ENCODE assay signal across 26 cellular contexts in genomic region chr12:53193040-53193439, GRCh38. TPM values are rescaled to one million over a fixed set of nuclear protein-coding genes. Genes with fewer than 3 reads are reported as not detected.
DNase-seq lines count a peak whose midpoint lies in the region; ATAC-seq and TF ChIP-seq lines count a peak whose summit lies in the region.
"Had no signal": no experiment of that assay in that cellular context is flagged by ENCODE, and none has a peak within 500 bp of the region (broad histone marks: within the 10 kb centered on the region; RNA-seq: fewer than 3 reads in every experiment).

No MANE protein-coding gene starts in this region.

- H3K4me1 Mint-ChIP-seq in activated naive CD8-positive, alpha-beta T cell treated with anti-CD3 and anti-CD28 coated beads, Interleukin-2, amount 10 ng/mL, durations not matched to agents 7 days and 5 days = peaks cover 23% of the 10 kb centered on the region
- H3K4me1 Mint-ChIP-seq in activated naive CD8-positive, alpha-beta T cell treated with anti-CD3 and anti-CD28 coated beads for 36 hours = peaks cover 26% of the 10 kb centered on the region
- H3K4me1 Mint-ChIP-seq in T-cell (peaks cover 38 to 53% (median 51%) of the 10 kb centered on the region in 3 donors), endodermal cell (peaks cover 3% of the 10 kb centered on the region)

- H3K9me3 Mint-ChIP-seq in activated naive CD8-positive, alpha-beta T cell treated with anti-CD3 and anti-CD28 coated beads, Interleukin-2, amount 10 ng/mL, durations not matched to agents 7 days and 5 days = no peaks in the 10 kb centered on the region
- H3K9me3 Mint-ChIP-seq in activated naive CD8-positive, alpha-beta T cell treated with anti-CD3 and anti-CD28 coated beads for 36 hours = no peaks in the 10 kb centered on the region
- H3K9me3 Mint-ChIP-seq in T-cell (no peaks in the 10 kb centered on the region), endodermal cell (no peaks in the 10 kb centered on the region)
- H3K9me3 Mint-ChIP-seq: dendritic cell treated with granulocyte-macrophage colony-stimulating factor and Interleukin-4, amounts not matched to agents 40 ng/mL and 50 ng/mL, for 4 days had no signal

- CTCF ChIA-PET in T-cell (lab: Charles Lee) = interaction anchor here in 1 of 2 donors (0.5 to 0.8 kb wide), 2 partner anchors 32 to 71 kb away, joined by 3 to 4 read pairs; no protein-coding TSS in a partner anchor

- TF ChIP-seq EP300 in suprapubic skin (IDR thresholded peaks at IDR 0.05) = no peak

- POLR2A ChIA-PET in activated naive CD8-positive, alpha-beta T cell treated with anti-CD3 and anti-CD28 coated beads, Interleukin-2, amount 10 ng/mL, durations not matched to agents 7 days and 5 days (lab: Charles Lee) = interaction anchor here (1.0 to 2.1 kb wide), 2 partner anchors 12 to 21 kb away, joined by 3 to 15 read pairs; partner anchors contain the start of genes CSAD and ZNF740
- POLR2A ChIA-PET in T-cell (lab: Charles Lee) = no interaction called here

- H3K4me3 Mint-ChIP-seq in activated naive CD8-positive, alpha-beta T cell treated with anti-CD3 and anti-CD28 coated beads, Interleukin-2, amount 10 ng/mL, durations not matched to agents 7 days and 5 days = no peak overlapping the region
- H3K4me3 Mint-ChIP-seq in activated naive CD8-positive, alpha-beta T cell treated with anti-CD3 and anti-CD28 coated beads for 36 hours = no peak overlapping the region
- H3K4me3 Mint-ChIP-seq in T-cell = peak overlapping the region in 1 of 3 donors; percentile 21
- H3K4me3 Mint-ChIP-seq in endodermal cell = no peak overlapping the region
- H3K4me3 Mint-ChIP-seq: activated CD8-positive, alpha-beta memory T cell treated with anti-CD3 and anti-CD28 coated beads, Interleukin-2, amount 10 ng/mL, durations not matched to agents 7 days and 5 days; dendritic cell treated with granulocyte-macrophage colony-stimulating factor and Interleukin-4, amounts not matched to agents 40 ng/mL and 50 ng/mL, for 4 days had no signal

- H3K9me3 ChIP-seq in endodermal cell (ENCODE audit: control insufficient read depth, low read length) = no peaks in the 10 kb centered on the region
- H3K9me3 ChIP-seq in suprapubic skin = no peaks in the 10 kb centered on the region
- H3K9me3 ChIP-seq: ascending aorta, left ventricle myocardium inferior, transverse colon had no signal

- H3K27me3 Mint-ChIP-seq in activated naive CD8-positive, alpha-beta T cell treated with anti-CD3 and anti-CD28 coated beads, Interleukin-2, amount 10 ng/mL, durations not matched to agents 7 days and 5 days = no peaks in the 10 kb centered on the region
- H3K27me3 Mint-ChIP-seq in activated naive CD8-positive, alpha-beta T cell treated with anti-CD3 and anti-CD28 coated beads for 36 hours = no peaks in the 10 kb centered on the region
- no peaks in the 10 kb centered on the region for H3K27me3 Mint-ChIP-seq in T-cell
- H3K27me3 Mint-ChIP-seq in endodermal cell (ENCODE audit: insufficient read depth) = peaks cover 52% of the 10 kb centered on the region
- H3K27me3 Mint-ChIP-seq: activated CD8-positive, alpha-beta memory T cell treated with anti-CD3 and anti-CD28 coated beads, Interleukin-2, amount 10 ng/mL, durations not matched to agents 7 days and 5 days had no signal

- TF ChIP-seq CTCF in endodermal cell (conservative IDR thresholded peaks at IDR 0.05) (no peak), suprapubic skin (IDR thresholded peaks at IDR 0.05) (no peak)

- H3K36me3 ChIP-seq in endodermal cell (ENCODE audit: control insufficient read depth, insufficient read depth, low read length) (peaks cover 16% of the 10 kb centered on the region), suprapubic skin (peaks cover 11% of the 10 kb centered on the region)

- H3K27me3 ChIP-seq in endodermal cell (ENCODE audit: control insufficient read depth, insufficient read depth, low read length, poor library complexity, severe bottlenecking) (peaks cover 27% of the 10 kb centered on the region), suprapubic skin (no peaks in the 10 kb centered on the region)
- H3K27me3 ChIP-seq: ascending aorta, transverse colon had no signal

- H3K27ac Mint-ChIP-seq in activated naive CD8-positive, alpha-beta T cell treated with anti-CD3 and anti-CD28 coated beads, Interleukin-2, amount 10 ng/mL, durations not matched to agents 7 days and 5 days = peak overlapping the region; percentile 13
- no peak overlapping the region for H3K27ac Mint-ChIP-seq in activated naive CD8-positive, alpha-beta T cell treated with anti-CD3 and anti-CD28 coated beads for 36 hours
- H3K27ac Mint-ChIP-seq in T-cell = peak overlapping the region; percentile 63 to 80
- H3K27ac Mint-ChIP-seq in endodermal cell = no peak overlapping the region
- H3K27ac Mint-ChIP-seq: activated CD8-positive, alpha-beta memory T cell treated with anti-CD3 and anti-CD28 coated beads, Interleukin-2, amount 10 ng/mL, durations not matched to agents 7 days and 5 days; dendritic cell treated with granulocyte-macrophage colony-stimulating factor and Interleukin-4, amounts not matched to agents 40 ng/mL and 50 ng/mL, for 4 days; progenitor cell of endocrine pancreas had no signal

- no peak for DNase-seq in activated naive CD8-positive, alpha-beta T cell treated with anti-CD3 and anti-CD28 coated beads, Interleukin-2, amount 10 ng/mL, durations not matched to agents 7 days and 5 days
- DNase-seq in activated naive CD8-positive, alpha-beta T cell treated with anti-CD3 and anti-CD28 coated beads for 36 hours = no peak
- DNase-seq in T-cell = no peak
- peak; percentile 43 for DNase-seq in endodermal cell
- peak; percentile 42 to 47 for DNase-seq in suprapubic skin (ENCODE audit: low spot score in 2 of 2)
- no peak for DNase-seq in pons (ENCODE audit: low spot score)
- DNase-seq: activated CD4-positive, CD25-positive, alpha-beta regulatory T cell treated with anti-CD3 and anti-CD28 coated beads, Interleukin-2, amount 50 U/mL, for 72 hours; activated CD8-positive, alpha-beta memory T cell treated with anti-CD3 and anti-CD28 coated beads, Interleukin-2, amount 10 ng/mL, durations not matched to agents 7 days and 5 days; DMS53; GM23248; KG1; left ventricle myocardium inferior; midbrain; MV-4-11; NCI-H524; NK-92 treated with Interleukin-12 subunit alpha and Interleukin-12 subunit beta, amount 100 ng/mL, for 24 hours; PC-9; SHP77 treated with DMSO at 0.1 percent for 48 hours; SW 1271; transverse colon had no signal

- no peak overlapping the region for H3K27ac ChIP-seq in endodermal cell (ENCODE audit: low read depth, low read length)
- no peak overlapping the region for H3K27ac ChIP-seq in suprapubic skin
- H3K27ac ChIP-seq: ascending aorta, GM23248, left ventricle myocardium inferior, PC-9, transverse colon had no signal

- H3K4me1 ChIP-seq in endodermal cell (ENCODE audit: control insufficient read depth, insufficient read depth, low read length) = no peaks in the 10 kb centered on the region
- H3K4me1 ChIP-seq in suprapubic skin = peaks cover 14% of the 10 kb centered on the region

- H3K4me3 ChIP-seq in endodermal cell (ENCODE audit: low read length) = no peak overlapping the region
- no peak overlapping the region for H3K4me3 ChIP-seq in suprapubic skin
- H3K4me3 ChIP-seq: ascending aorta, GM23248, left ventricle myocardium inferior, PC-9, transverse colon had no signal

- 95 to 100% methylated on average over 1 to 9 of the region's 9 CpGs for WGBS in endodermal cell (ENCODE audit: insufficient coverage in 1 of 2, insufficient read length in 1 of 2), 2 experiments
- WGBS in suprapubic skin = 83% methylated on average over 4 of the region's 9 CpGs

- no peak overlapping the region for H3K9ac ChIP-seq in endodermal cell (ENCODE audit: extremely low read depth, low read length, poor library complexity, severe bottlenecking)
- H3K9ac ChIP-seq: GM23248 had no signal

- no peak for ATAC-seq in activated naive CD8-positive, alpha-beta T cell treated with anti-CD3 and anti-CD28 coated beads, Interleukin-2, amount 10 ng/mL, durations not matched to agents 7 days and 5 days (ENCODE audit: low read depth)
- ATAC-seq in T-cell (replicated peaks in 1 of 4) (no peak), GM18505 (IDR thresholded peaks at IDR 0.05; ENCODE audit: unreplicated experiment) (no peak)
- ATAC-seq: activated CD8-positive, alpha-beta memory T cell treated with anti-CD3 and anti-CD28 coated beads, Interleukin-2, amount 10 ng/mL, durations not matched to agents 7 days and 5 days had no signal

- H3K36me3 Mint-ChIP-seq in activated naive CD8-positive, alpha-beta T cell treated with anti-CD3 and anti-CD28 coated beads, Interleukin-2, amount 10 ng/mL, durations not matched to agents 7 days and 5 days = peaks cover 33% of the 10 kb centered on the region
- H3K36me3 Mint-ChIP-seq in activated naive CD8-positive, alpha-beta T cell treated with anti-CD3 and anti-CD28 coated beads for 36 hours = peaks cover 23% of the 10 kb centered on the region
- H3K36me3 Mint-ChIP-seq in T-cell (peaks cover 62% of the 10 kb centered on the region), endodermal cell (ENCODE audit: low read depth) (peaks cover 15% of the 10 kb centered on the region)

- no peak for TF ChIP-seq POLR2A in suprapubic skin (IDR thresholded peaks at IDR 0.05)
- TF ChIP-seq POLR2A in GM18505 (IDR thresholded peaks at IDR 0.05; ENCODE audit: borderline replicate concordance, extremely low read depth, insufficient read depth, insufficient read length) = no peak

RNA-seq across cellular contexts. Expression of gene CSAD, which starts 12.3 kb away (rescaled TPM):
- total RNA-seq in activated naive CD8-positive, alpha-beta T cell treated with anti-CD3 and anti-CD28 coated beads, Interleukin-2, amount 10 ng/mL, durations not matched to agents 7 days and 5 days = 10 to 100 TPM; 28.1 to 38.3 TPM
- total RNA-seq in activated naive CD8-positive, alpha-beta T cell treated with anti-CD3 and anti-CD28 coated beads for 36 hours = 10 to 100 TPM; 11.8 to 11.9 TPM
- total RNA-seq in T-cell (10 to 100 TPM; 48.6 to 69.6 (median 62.3) TPM), endodermal cell (10 to 100 TPM; 24.9 to 38.2 TPM), suprapubic skin (100 to 1,000 TPM in 1 of 4 donors, 10 to 100 TPM in 3; 35.6 to 175 (median 56.7) TPM)
- 20.2 TPM for polyA plus RNA-seq in endodermal cell (2013, experiment 1 of 2)
- polyA plus RNA-seq in endodermal cell (2013, experiment 2 of 2) = 23.9 TPM

RNA-seq across cellular contexts. Expression of gene ZNF740, which starts 12.5 kb away (rescaled TPM):
- 10 to 100 TPM; 53.6 to 60.2 TPM for total RNA-seq in activated naive CD8-positive, alpha-beta T cell treated with anti-CD3 and anti-CD28 coated beads, Interleukin-2, amount 10 ng/mL, durations not matched to agents 7 days and 5 days
- 10 to 100 TPM; 34.9 to 42.8 TPM for total RNA-seq in activated naive CD8-positive, alpha-beta T cell treated with anti-CD3 and anti-CD28 coated beads for 36 hours
- total RNA-seq in T-cell = 10 to 100 TPM; 36.4 to 94.2 (median 83.9) TPM
- total RNA-seq in endodermal cell = 10 to 100 TPM; 54.0 to 54.6 TPM
- 31.5 TPM for polyA plus RNA-seq in endodermal cell (2013, experiment 1 of 2)
- polyA plus RNA-seq in endodermal cell (2013, experiment 2 of 2) = 26.9 TPM
- 10 to 100 TPM in 3 of 4 donors, 1 to 10 TPM in 1; 5.9 to 38.9 (median 15.2) TPM for total RNA-seq in suprapubic skin

RNA-seq across cellular contexts. Expression of gene ITGB7, which starts 14.0 kb away (rescaled TPM):
- 100 to 1,000 TPM; 415 to 420 TPM for total RNA-seq in activated naive CD8-positive, alpha-beta T cell treated with anti-CD3 and anti-CD28 coated beads, Interleukin-2, amount 10 ng/mL, durations not matched to agents 7 days and 5 days
- 100 to 1,000 TPM; 102 to 105 TPM for total RNA-seq in activated naive CD8-positive, alpha-beta T cell treated with anti-CD3 and anti-CD28 coated beads for 36 hours
- total RNA-seq in T-cell (100 to 1,000 TPM; 247 to 590 (median 469) TPM), endodermal cell (1 to 10 TPM; 1.4 TPM), suprapubic skin (10 to 100 TPM in 1 of 4 donors, 1 to 10 TPM in 3; 2.9 to 29.1 (median 6.8) TPM)
- polyA plus RNA-seq in endodermal cell (2013, experiment 1 of 2) = 0.18 TPM
- 0.46 TPM for polyA plus RNA-seq in endodermal cell (2013, experiment 2 of 2)
- total RNA-seq: glomerular endothelial cell had no signal
- polyA plus RNA-seq: neural cell had no signal

RNA-seq across cellular contexts. Expression of gene RARG, which starts 39.0 kb away (rescaled TPM):
- total RNA-seq in activated naive CD8-positive, alpha-beta T cell treated with anti-CD3 and anti-CD28 coated beads, Interleukin-2, amount 10 ng/mL, durations not matched to agents 7 days and 5 days = 10 to 100 TPM; 38.1 to 40.3 TPM
- total RNA-seq in activated naive CD8-positive, alpha-beta T cell treated with anti-CD3 and anti-CD28 coated beads for 36 hours = 10 to 100 TPM; 22.7 to 26.0 TPM
- 10 to 100 TPM; 20.3 to 91.3 (median 74.2) TPM for total RNA-seq in T-cell
- total RNA-seq in endodermal cell = 10 to 100 TPM; 19.5 to 26.8 TPM
- 23.9 TPM for polyA plus RNA-seq in endodermal cell (2013, experiment 1 of 2)
- 18.1 TPM for polyA plus RNA-seq in endodermal cell (2013, experiment 2 of 2)
- 100 to 1,000 TPM; 140 to 198 (median 172) TPM for total RNA-seq in suprapubic skin

Comparison
In these comparisons a context has a peak if more than half of its experiments do, and no peak if none do; other contexts are left out.
1. H3K27ac Mint-ChIP-seq: peak in activated naive CD8-positive, alpha-beta T cell treated with anti-CD3 and anti-CD28 coated beads, Interleukin-2, amount 10 ng/mL, durations not matched to agents 7 days and 5 days (single experiment) and T-cell (2 of 2); none in activated naive CD8-positive, alpha-beta T cell treated with anti-CD3 and anti-CD28 coated beads for 36 hours (single experiment) and endodermal cell (single experiment).
2. DNase-seq: peak in endodermal cell (single experiment) and suprapubic skin (2 of 2); none in activated naive CD8-positive, alpha-beta T cell treated with anti-CD3 and anti-CD28 coated beads, Interleukin-2, amount 10 ng/mL, durations not matched to agents 7 days and 5 days (single experiment), activated naive CD8-positive, alpha-beta T cell treated with anti-CD3 and anti-CD28 coated beads for 36 hours (single experiment), T-cell (0 of 34) and pons (single experiment).